In genomic region chr3:69865920-69866679, GRCh38 we compare ENCODE assay signal across 11 cellular contexts.
DNase-seq lines count a peak whose midpoint lies in the region; ATAC-seq and TF ChIP-seq lines count a peak whose summit lies in the region.
"Had no signal": no experiment of that assay in that cellular context is flagged by ENCODE, and none has a peak within 500 bp of the region (broad histone marks: within the 10 kb centered on the region; RNA-seq: fewer than 3 reads in every experiment).

No MANE protein-coding gene starts in this region.

- H3K4me1 ChIP-seq in heart left ventricle = peaks cover 0 to 30% (median 9%) of the 10 kb centered on the region in 12 donors
- H3K4me1 ChIP-seq in ovary (ENCODE audit: insufficient read depth) = peaks cover 9% of the 10 kb centered on the region

- intact Hi-C loops in heart left ventricle (cut with DNase I) = loop anchor here in 1 of 10 donors (5.0 kb wide), 1 partner anchor 66 kb away; no protein-coding TSS in a partner anchor
- intact Hi-C loops in ovary (cut with DNase I) = no loop called here

- DNase-seq in AG08396 (ENCODE audit: low spot score) (peak; percentile 28), heart left ventricle (peak in 4 of 5 donors; percentile 67 to 84 (median 76)), ovary (peak in 4 of 5 donors; percentile 13 to 31 (median 18))
- no peak for DNase-seq in stimulated activated CD4-positive, alpha-beta T cell treated with anti-CD3 and anti-CD28 coated beads, Interleukin-2, amount 100 ng/mL, for 24 hours
- DNase-seq: activated T-cell treated with anti-CD3 and anti-CD28 coated beads, Interleukin-2, amount 50 U/mL, for 24 hours; C1 segment of cervical spinal cord had no signal

- WGBS in heart left ventricle, 4 donors = 27 to 38% (median 30%) methylated on average over 10 of the region's 10 CpGs
- WGBS in ovary, 3 donors = 7 to 13% (median 9%) methylated on average over 10 of the region's 10 CpGs

- ATAC-seq in SK-N-SH treated with all-trans-retinoic acid at 6 μM for 48 hours (peak; percentile 84), heart left ventricle (peak; percentile 98 to 99 (median 98)), HG02678 (IDR thresholded peaks at IDR 0.05; ENCODE audit: unreplicated experiment) (no peak), HG03039 (IDR thresholded peaks at IDR 0.05; ENCODE audit: unreplicated experiment) (no peak), GM18517 (IDR thresholded peaks at IDR 0.05; ENCODE audit: unreplicated experiment) (no peak)

- peak overlapping the region; percentile 9 to 90 (median 75) for H3K27ac ChIP-seq in heart left ventricle
- no peak overlapping the region for H3K27ac ChIP-seq in ovary
- H3K27ac ChIP-seq: neutrophil had no signal

- H3K36me3 ChIP-seq in heart left ventricle (no peaks in the 10 kb centered on the region), ovary (no peaks in the 10 kb centered on the region)
- H3K36me3 ChIP-seq: neutrophil had no signal

- TF ChIP-seq EP300 in ovary (IDR thresholded peaks at IDR 0.05) = no peak

- H3K4me3 ChIP-seq in heart left ventricle (peak overlapping the region in 11 of 12 donors; percentile 6 to 54 (median 45)), ovary (peak overlapping the region; percentile 8)

- TF ChIP-seq POLR2A in heart left ventricle (IDR thresholded peaks at IDR 0.05) = no peak
- TF ChIP-seq POLR2A in ovary (IDR thresholded peaks at IDR 0.05) = no peak

- H3K9me3 ChIP-seq in heart left ventricle = no peaks in the 10 kb centered on the region
- H3K9me3 ChIP-seq in ovary = no peaks in the 10 kb centered on the region
- H3K9me3 ChIP-seq: neutrophil had no signal

- TF ChIP-seq CTCF in heart left ventricle (IDR thresholded peaks at IDR 0.05) (no peak), ovary (IDR thresholded peaks at IDR 0.05) (no peak)

- no peaks in the 10 kb centered on the region for H3K27me3 ChIP-seq in heart left ventricle
- no peaks in the 10 kb centered on the region for H3K27me3 ChIP-seq in ovary
- H3K27me3 ChIP-seq: neutrophil had no signal

TF ChIP-seq in SK-N-SH treated with all-trans-retinoic acid at 6 μM for 48 hours, 23 proteins besides CTCF, POLR2A, EP300 and RAD21:
- TF ChIP-seq BACH2 (CRISPR knock-in tag; IDR thresholded peaks at IDR 0.05; ENCODE audit: borderline replicate concordance) = no peak
- no peak for TF ChIP-seq POU6F1 (CRISPR knock-in tag; IDR thresholded peaks at IDR 0.05; ENCODE audit: borderline replicate concordance, low read depth)
- TF ChIP-seq GLIS3 (CRISPR knock-in tag; IDR thresholded peaks at IDR 0.05) = no peak
- no peak for TF ChIP-seq ESRRG (CRISPR knock-in tag; IDR thresholded peaks at IDR 0.05)
- TF ChIP-seq ZFP30 (CRISPR knock-in tag; IDR thresholded peaks at IDR 0.05) = no peak
- TF ChIP-seq ARNTL (CRISPR knock-in tag; IDR thresholded peaks at IDR 0.05; ENCODE audit: borderline replicate concordance, low read depth) = no peak
- TF ChIP-seq PPARA (CRISPR knock-in tag; IDR thresholded peaks at IDR 0.05; ENCODE audit: borderline replicate concordance) = no peak
- TF ChIP-seq, protein P1, sequence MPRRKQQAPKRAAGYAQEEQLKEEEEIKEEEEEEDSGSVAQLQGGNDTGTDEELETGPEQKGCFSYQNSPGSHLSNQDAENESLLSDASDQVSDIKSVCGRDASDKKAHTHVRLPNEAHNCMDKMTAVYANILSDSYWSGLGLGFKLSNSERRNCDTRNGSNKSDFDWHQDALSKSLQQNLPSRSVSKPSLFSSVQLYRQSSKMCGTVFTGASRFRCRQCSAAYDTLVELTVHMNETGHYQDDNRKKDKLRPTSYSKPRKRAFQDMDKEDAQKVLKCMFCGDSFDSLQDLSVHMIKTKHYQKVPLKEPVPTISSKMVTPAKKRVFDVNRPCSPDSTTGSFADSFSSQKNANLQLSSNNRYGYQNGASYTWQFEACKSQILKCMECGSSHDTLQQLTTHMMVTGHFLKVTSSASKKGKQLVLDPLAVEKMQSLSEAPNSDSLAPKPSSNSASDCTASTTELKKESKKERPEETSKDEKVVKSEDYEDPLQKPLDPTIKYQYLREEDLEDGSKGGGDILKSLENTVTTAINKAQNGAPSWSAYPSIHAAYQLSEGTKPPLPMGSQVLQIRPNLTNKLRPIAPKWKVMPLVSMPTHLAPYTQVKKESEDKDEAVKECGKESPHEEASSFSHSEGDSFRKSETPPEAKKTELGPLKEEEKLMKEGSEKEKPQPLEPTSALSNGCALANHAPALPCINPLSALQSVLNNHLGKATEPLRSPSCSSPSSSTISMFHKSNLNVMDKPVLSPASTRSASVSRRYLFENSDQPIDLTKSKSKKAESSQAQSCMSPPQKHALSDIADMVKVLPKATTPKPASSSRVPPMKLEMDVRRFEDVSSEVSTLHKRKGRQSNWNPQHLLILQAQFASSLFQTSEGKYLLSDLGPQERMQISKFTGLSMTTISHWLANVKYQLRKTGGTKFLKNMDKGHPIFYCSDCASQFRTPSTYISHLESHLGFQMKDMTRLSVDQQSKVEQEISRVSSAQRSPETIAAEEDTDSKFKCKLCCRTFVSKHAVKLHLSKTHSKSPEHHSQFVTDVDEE (CRISPR knock-in tag; IDR thresholded peaks at IDR 0.05) = no peak
- TF ChIP-seq ZNF565 (CRISPR knock-in tag; conservative IDR thresholded peaks at IDR 0.05; ENCODE audit: low read depth) = no peak
- no peak for TF ChIP-seq ZFP3 (CRISPR knock-in tag; IDR thresholded peaks at IDR 0.05)

Comparison
In these comparisons a context has a peak if more than half of its experiments do, and no peak if none do; other contexts are left out.
1. DNase-seq: peak in AG08396 (single experiment), heart left ventricle (4 of 5) and ovary (4 of 5); none in stimulated activated CD4-positive, alpha-beta T cell treated with anti-CD3 and anti-CD28 coated beads, Interleukin-2, amount 100 ng/mL, for 24 hours (0 of 2).
2. ATAC-seq: peak in SK-N-SH treated with all-trans-retinoic acid at 6 μM for 48 hours (single experiment) and heart left ventricle (4 of 4); none in HG02678 (single experiment), HG03039 (single experiment) and GM18517 (single experiment).
3. H3K27ac ChIP-seq: peak in heart left ventricle (12 of 12); none in ovary (0 of 2).